ENCODE assay signal across 13 cellular contexts in the genomic region with DNA sequence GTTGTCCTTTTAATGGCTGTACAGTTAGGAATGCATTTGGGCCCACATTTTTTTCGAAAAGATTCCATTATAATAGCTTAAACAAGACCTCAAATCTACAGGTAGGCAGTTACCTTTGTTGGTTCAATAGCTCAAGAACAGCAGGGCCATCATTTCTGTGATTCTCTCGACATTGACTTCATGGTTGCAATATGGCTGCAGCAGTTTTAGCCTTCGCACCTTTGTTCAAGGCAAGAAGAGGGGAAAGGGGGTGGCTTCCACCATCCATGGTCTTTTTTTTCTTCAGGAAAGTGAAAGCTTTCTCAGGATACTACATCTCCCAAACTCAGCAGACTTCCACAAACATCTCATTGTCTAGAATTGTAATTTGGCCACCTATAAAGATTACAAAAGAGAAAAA. TPM values are rescaled to one million over a fixed set of nuclear protein-coding genes. Genes with fewer than 3 reads are reported as not detected.
DNase-seq lines count a peak whose midpoint lies in the region; ATAC-seq and TF ChIP-seq lines count a peak whose summit lies in the region.
"Had no signal": no experiment of that assay in that cellular context is flagged by ENCODE, and none has a peak within 500 bp of the region (broad histone marks: within the 10 kb centered on the region; RNA-seq: fewer than 3 reads in every experiment).

No MANE protein-coding gene starts in this region.

- peaks cover 12% of the 10 kb centered on the region for H3K36me3 Mint-ChIP-seq in activated CD4-positive, alpha-beta T cell treated with anti-CD3 and anti-CD28 coated beads for 36 hours (ENCODE audit: low read depth)

- H3K27ac ChIP-seq in SJCRH30 (no peak overlapping the region), esophagus squamous epithelium (peak overlapping the region in 3 of 4 donors; percentile 97 to 100 (median 100)), skeletal muscle tissue (ENCODE audit: low read depth, low read length) (peak overlapping the region; percentile 94)

- H3K9me3 ChIP-seq in SJCRH30 (replicated peaks) = no peaks in the 10 kb centered on the region
- H3K9me3 ChIP-seq in esophagus squamous epithelium = no peaks in the 10 kb centered on the region
- H3K9me3 ChIP-seq in skeletal muscle tissue (ENCODE audit: control insufficient read depth in 3 of 3, low read length in 3 of 3) = no peaks in the 10 kb centered on the region
- H3K9me3 ChIP-seq: A549 had no signal

- peak overlapping the region; percentile 99 for H3K27ac Mint-ChIP-seq in activated CD4-positive, alpha-beta T cell treated with anti-CD3 and anti-CD28 coated beads for 36 hours

- TF ChIP-seq CTCF in esophagus squamous epithelium (IDR thresholded peaks at IDR 0.05) = no peak

- POLR2A ChIA-PET in activated CD4-positive, alpha-beta T cell treated with anti-CD3 and anti-CD28 coated beads for 36 hours (lab: Charles Lee) = interaction anchor here (0.6 to 5.9 kb wide), 2 partner anchors 12 to 45 kb away, joined by 8 to 39 read pairs; no protein-coding TSS in a partner anchor

- H3K4me3 ChIP-seq in SJCRH30 (peak overlapping the region; percentile 100; the same call in 1 of the 2 replicates), esophagus squamous epithelium (no peak overlapping the region), skeletal muscle tissue (ENCODE audit: low read length in 3 of 3) (no peak overlapping the region)
- H3K4me3 ChIP-seq: A549 had no signal

- no peak for ATAC-seq in activated CD4-positive, alpha-beta T cell treated with anti-CD3 and anti-CD28 coated beads for 36 hours
- no peak for ATAC-seq in activated CD4-positive, CD25-positive, alpha-beta regulatory T cell treated with anti-CD3 and anti-CD28 coated beads, Interleukin-2, amount 50 U/mL, for 24 hours
- ATAC-seq: A549, left lobe of liver had no signal

- H3K9ac ChIP-seq in skeletal muscle tissue (ENCODE audit: low read depth in 1 of 3, low read length in 3 of 3) = no peak overlapping the region

- peaks cover 29% of the 10 kb centered on the region for H3K4me1 Mint-ChIP-seq in activated CD4-positive, alpha-beta T cell treated with anti-CD3 and anti-CD28 coated beads for 36 hours

- H3K27me3 ChIP-seq in SJCRH30 (no peaks in the 10 kb centered on the region), esophagus squamous epithelium (no peaks in the 10 kb centered on the region), skeletal muscle tissue (ENCODE audit: control insufficient read depth in 3 of 3, insufficient read depth in 3 of 3, low read length in 3 of 3) (no peaks in the 10 kb centered on the region)

- CTCF ChIA-PET in activated CD4-positive, alpha-beta T cell treated with anti-CD3 and anti-CD28 coated beads for 36 hours (lab: Charles Lee) = interaction anchor here (0.9 to 3.3 kb wide), 5 partner anchors 9 to 156 kb away, joined by 3 to 22 read pairs (median 5); no protein-coding TSS in a partner anchor

- H3K36me3 ChIP-seq in SJCRH30 = no peaks in the 10 kb centered on the region
- H3K36me3 ChIP-seq in esophagus squamous epithelium = no peaks in the 10 kb centered on the region
- H3K36me3 ChIP-seq in skeletal muscle tissue (ENCODE audit: control insufficient read depth in 3 of 3, insufficient read depth in 3 of 3, low read length in 3 of 3) = no peaks in the 10 kb centered on the region

- no peak for DNase-seq in activated CD4-positive, alpha-beta T cell treated with anti-CD3 and anti-CD28 coated beads for 36 hours
- no peak for DNase-seq in activated CD4-positive, alpha-beta T cell treated with anti-CD3 and anti-CD28 coated beads for 4 hours
- DNase-seq in SJCRH30 = no peak
- no peak for DNase-seq in esophagus squamous epithelium (lab: John Stamatoyannopoulos, UW)
- DNase-seq in NCI-H226 = no peak
- no peak for DNase-seq in HT-29 (ENCODE audit: low spot score)
- DNase-seq: MV-4-11, NCI-H524 treated with DMSO at 0.1 percent for 48 hours, retina had no signal

- no peaks in the 10 kb centered on the region for H3K9me3 Mint-ChIP-seq in activated CD4-positive, alpha-beta T cell treated with anti-CD3 and anti-CD28 coated beads for 36 hours (ENCODE audit: low read depth)

- peaks cover 13% of the 10 kb centered on the region for H3K4me1 ChIP-seq in SJCRH30
- H3K4me1 ChIP-seq in esophagus squamous epithelium = peaks cover 7 to 33% (median 18%) of the 10 kb centered on the region in 3 donors
- H3K4me1 ChIP-seq in skeletal muscle tissue (ENCODE audit: control insufficient read depth in 3 of 3, insufficient read depth in 3 of 3, low read length in 3 of 3) = peaks cover 10 to 20% (median 19%) of the 10 kb centered on the region in 3 donors

- intact Hi-C loops in activated CD4-positive, alpha-beta T cell treated with anti-CD3 and anti-CD28 coated beads for 36 hours (cut with DNase I, micrococcal nuclease) = loop anchor here (2.0 to 5.0 kb wide), 5 partner anchors 46 to 396 kb away; a partner anchor contains a TSS
- intact Hi-C loops in esophagus squamous epithelium (cut with DNase I) = no loop called here

- WGBS in esophagus squamous epithelium, 2 donors = 84 to 96% methylated on average over 3 of the region's 3 CpGs

- H3K4me3 Mint-ChIP-seq in activated CD4-positive, alpha-beta T cell treated with anti-CD3 and anti-CD28 coated beads for 36 hours = peak overlapping the region; percentile 94

- H3K27me3 Mint-ChIP-seq in activated CD4-positive, alpha-beta T cell treated with anti-CD3 and anti-CD28 coated beads for 36 hours = no peaks in the 10 kb centered on the region

- TF ChIP-seq POLR2A in esophagus squamous epithelium (IDR thresholded peaks at IDR 0.05) = no peak

RNA-seq across cellular contexts. Expression of a gene that starts 2.2 kb away (rescaled TPM):
- 10 to 100 TPM; 21.5 to 25.6 TPM for total RNA-seq in activated CD4-positive, alpha-beta T cell treated with anti-CD3 and anti-CD28 coated beads for 36 hours
- total RNA-seq in SJCRH30 (2014; rRNA removed; shearing (Covaris generic)) = 50.7 and 51.4 TPM in 2 replicates
- total RNA-seq in esophagus squamous epithelium (10 to 100 TPM; 13.3 to 36.4 (median 23.8) TPM), skeletal muscle tissue (51.1 TPM)
- 29.1 and 36.1 TPM in 2 replicates for total RNA-seq in HT-29 (2014; rRNA removed; shearing (Covaris generic))
